In genomic region chr2:150586858-150587257, GRCh38 we compare ENCODE assay signal across 10 cellular contexts.
DNase-seq lines count a peak whose midpoint lies in the region; ATAC-seq and TF ChIP-seq lines count a peak whose summit lies in the region.
"Had no signal": no experiment of that assay in that cellular context is flagged by ENCODE, and none has a peak within 500 bp of the region (broad histone marks: within the 10 kb centered on the region; RNA-seq: fewer than 3 reads in every experiment).

No MANE protein-coding gene starts in this region.

- H3K4me1 ChIP-seq in SK-N-SH (ENCODE audit: control insufficient read depth in 1 of 2, insufficient read depth in 2 of 2, low read depth in 1 of 2, low read length in 1 of 2) (peaks cover 0 to 3% of the 10 kb centered on the region in 2 experiments; a peak in 2 of 4 replicates), psoas muscle (no peaks in the 10 kb centered on the region)

- H2AFZ ChIP-seq in SK-N-SH (ENCODE audit: low read depth): no peak overlapping the region

- DNase-seq in HCEC 1CT (peak; percentile 91), SK-N-SH (no peak), fibroblast of mammary gland (ENCODE audit: low read depth) (peak; percentile 84), psoas muscle (no peak), NOMO-1 treated with dmso at 0.1 percent for 144 hours (lab: John Stamatoyannopoulos, UW; ENCODE audit: unreplicated experiment) (no peak)
- DNase-seq: activated gamma-delta T cell, cortex of kidney, NCI-H2029 had no signal

- no peaks in the 10 kb centered on the region for H3K79me2 ChIP-seq in SK-N-SH (ENCODE audit: insufficient read depth)

- no peaks in the 10 kb centered on the region for H3K9me2 ChIP-seq in SK-N-SH

- no peaks in the 10 kb centered on the region for H3K36me3 ChIP-seq in SK-N-SH (replicated peaks in 1 of 2; ENCODE audit: control insufficient read depth in 1 of 2, insufficient read depth in 2 of 2, low read length in 1 of 2)
- H3K36me3 ChIP-seq in psoas muscle (ENCODE audit: insufficient read depth in 1 of 2, low read depth in 1 of 2): no peaks in the 10 kb centered on the region

- no peak overlapping the region for H3K4me2 ChIP-seq in SK-N-SH

- intact Hi-C loops in psoas muscle (cut with DNase I): no loop called here

- no peaks in the 10 kb centered on the region for H3F3A ChIP-seq in SK-N-SH (replicated peaks; ENCODE audit: insufficient read depth)

- no peak overlapping the region for H3K9ac ChIP-seq in SK-N-SH

- CTCF ChIA-PET in SK-N-SH (lab: Yijun Ruan, JAX): no interaction called here

- POLR2A ChIA-PET in SK-N-SH (lab: Yijun Ruan, JAX): no interaction called here

- H3K27ac ChIP-seq in SK-N-SH (ENCODE audit: low read depth in 2 of 2, low read length in 1 of 2): peak overlapping the region; percentile 18 to 53; a peak in 3 of 4 replicates
- no peak overlapping the region for H3K27ac ChIP-seq in psoas muscle

- TF ChIP-seq EP300 in SK-N-SH (IDR thresholded peaks at IDR 0.05; ENCODE audit: borderline replicate concordance in 1 of 2, low read depth in 1 of 2, low read length in 1 of 2): 0 out of 4 replicates have a peak, but pooled peaks of 1 of the 2 experiments have one; percentile 7

- ATAC-seq in psoas muscle (peak in 3 of 4 donors; percentile 38 to 66 (median 50)), GM21367 (IDR thresholded peaks at IDR 0.05; ENCODE audit: unreplicated experiment) (no peak), HG03025 (IDR thresholded peaks at IDR 0.05; ENCODE audit: low FRiP score, unreplicated experiment) (no peak)

- no peak for TF ChIP-seq CTCF in SK-N-SH (IDR thresholded peaks at IDR 0.05)
- no peak for TF ChIP-seq CTCF in fibroblast of mammary gland (conservative IDR thresholded peaks at IDR 0.05; ENCODE audit: control insufficient read depth, insufficient read depth, low read depth, low read length)
- no peak for TF ChIP-seq CTCF in psoas muscle (IDR thresholded peaks at IDR 0.05)

- TF ChIP-seq RAD21 in SK-N-SH (IDR thresholded peaks at IDR 0.05; ENCODE audit: low read length): no peak

- no peak overlapping the region for H3K4me3 ChIP-seq in SK-N-SH (ENCODE audit: low read depth in 2 of 2, low read length in 1 of 2)
- H3K4me3 ChIP-seq in fibroblast of mammary gland (ENCODE audit: control insufficient read depth, low read depth, low read length): no peak overlapping the region
- H3K4me3 ChIP-seq in psoas muscle: no peak overlapping the region

- no peaks in the 10 kb centered on the region for H4K20me1 ChIP-seq in SK-N-SH (ENCODE audit: insufficient read depth)

- 43% methylated on average over 3 of the region's 3 CpGs for WGBS in SK-N-SH (ENCODE audit: low lambda C conversion rate)
- WGBS in psoas muscle, 3 donors: 36 to 54% (median 36%) methylated on average over 3 of the region's 3 CpGs

- H3K27me3 ChIP-seq in SK-N-SH (ENCODE audit: insufficient read depth): no peaks in the 10 kb centered on the region
- H3K27me3 ChIP-seq in psoas muscle (ENCODE audit: insufficient read depth in 3 of 3, low read length in 2 of 3): no peaks in the 10 kb centered on the region

- H3K9me3 ChIP-seq in SK-N-SH (no peaks in the 10 kb centered on the region), psoas muscle (no peaks in the 10 kb centered on the region)

TF ChIP-seq in SK-N-SH, 30 proteins besides CTCF, POLR2A, EP300 and RAD21:
- TF ChIP-seq EZH2phosphoT487 (IDR thresholded peaks at IDR 0.05; ENCODE audit: borderline replicate concordance, low read depth) (no peak), FOSL2 (IDR thresholded peaks at IDR 0.05; ENCODE audit: borderline replicate concordance, low read depth) (no peak; the same call in 1 of the 2 replicates), RCOR1 (IDR thresholded peaks at IDR 0.05; ENCODE audit: low read length) (no peak), PBX3 (IDR thresholded peaks at IDR 0.05) (no peak), MXI1 (IDR thresholded peaks at IDR 0.05; ENCODE audit: low read depth, low read length) (no peak), SMC3 (IDR thresholded peaks at IDR 0.05; ENCODE audit: low read depth, low read length) (no peak), NRF1 (IDR thresholded peaks at IDR 0.05; ENCODE audit: low read depth, low read length) (no peak), MEF2A (IDR thresholded peaks at IDR 0.05; ENCODE audit: borderline replicate concordance, low read depth) (no peak), CHD2 (IDR thresholded peaks at IDR 0.05; ENCODE audit: low read length, partially characterized antibody) (no peak), IRF3 (IDR thresholded peaks at IDR 0.05; ENCODE audit: low read depth, low read length) (no peak), USF1 (IDR thresholded peaks at IDR 0.05; ENCODE audit: borderline replicate concordance, low read depth) (no peak), NFIC (IDR thresholded peaks at IDR 0.05; ENCODE audit: borderline replicate concordance) (no peak), FOXJ3 (CRISPR knock-in tag; IDR thresholded peaks at IDR 0.05) (no peak)

Comparison
In these comparisons a context has a peak if more than half of its experiments do, and no peak if none do; other contexts are left out.
1. DNase-seq: peak in HCEC 1CT (single experiment) and fibroblast of mammary gland (single experiment); none in SK-N-SH (single experiment), psoas muscle (0 of 2) and NOMO-1 treated with dmso at 0.1 percent for 144 hours (single experiment).
2. ATAC-seq: peak in psoas muscle (3 of 4); none in GM21367 (single experiment) and HG03025 (single experiment).